ENCODE assay signal across 23 cellular contexts in the genomic region with DNA sequence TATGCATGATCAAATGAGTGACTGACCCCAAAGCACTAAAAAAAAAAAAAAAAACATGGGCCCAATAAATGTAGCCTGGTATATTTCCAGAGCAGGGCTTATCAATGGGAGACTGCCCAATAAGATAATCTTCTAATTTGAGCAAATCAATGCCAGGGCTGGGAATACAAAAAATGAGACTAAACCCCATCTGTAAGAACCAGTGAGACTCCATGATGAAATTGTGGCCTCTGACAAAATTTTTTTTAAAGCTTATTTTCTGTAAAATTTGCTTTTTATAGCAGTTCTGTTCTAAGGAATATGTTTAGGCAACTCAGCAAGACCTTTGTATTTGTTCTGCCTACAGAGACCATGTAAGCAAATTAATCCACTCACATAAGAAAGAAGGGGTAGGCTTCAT.
DNase-seq lines count a peak whose midpoint lies in the region; ATAC-seq and TF ChIP-seq lines count a peak whose summit lies in the region.
"Had no signal": no experiment of that assay in that cellular context is flagged by ENCODE, and none has a peak within 500 bp of the region (broad histone marks: within the 10 kb centered on the region; RNA-seq: fewer than 3 reads in every experiment).

No MANE protein-coding gene starts in this region.

- H2AK5ac ChIP-seq in H9 (ENCODE audit: insufficient read length, low read length) = no peak overlapping the region

- no peak overlapping the region for H3K23ac ChIP-seq in H9 (ENCODE audit: insufficient read length, low read depth, low read length)

- H3K4me3 ChIP-seq in KMS-11 (IDR thresholded peaks at IDR 0.05; ENCODE audit: insufficient read depth, low read depth, low read length) (no peak overlapping the region), Panc1 (ENCODE audit: low read depth in 2 of 2, low read length in 2 of 2) (no peak overlapping the region)
- H3K4me3 ChIP-seq: BLaER1 had no signal

- TF ChIP-seq CTCF in H9 (conservative IDR thresholded peaks at IDR 0.05) = no peak
- no peak for TF ChIP-seq CTCF in KMS-11 (conservative IDR thresholded peaks at IDR 0.05; ENCODE audit: low read depth, low read length)
- TF ChIP-seq CTCF in Panc1 (IDR thresholded peaks at IDR 0.05) = no peak

- no peak overlapping the region for H2BK120ac ChIP-seq in H9 (ENCODE audit: low read depth, low read length, poor library complexity, severe bottlenecking)

- H4K20me1 ChIP-seq in H9 (ENCODE audit: control insufficient read depth, insufficient read depth, insufficient read length) (no peaks in the 10 kb centered on the region), KMS-11 (ENCODE audit: insufficient read depth) (no peaks in the 10 kb centered on the region)
- H4K20me1 ChIP-seq: BLaER1 had no signal

- intact Hi-C loops in Panc1 (cut with micrococcal nuclease; ENCODE audit: unreplicated experiment) = loop anchor here (1.0 kb wide), 1 partner anchor 154 kb away; no protein-coding TSS in a partner anchor

- H3K79me2 ChIP-seq in H9 (ENCODE audit: insufficient read depth, low read length) (no peaks in the 10 kb centered on the region), KMS-11 (ENCODE audit: insufficient read depth, low read depth) (no peaks in the 10 kb centered on the region)

- H3K27ac ChIP-seq in H9 (ENCODE audit: insufficient read length, low read depth, low read length) = no peak overlapping the region
- no peak overlapping the region for H3K27ac ChIP-seq in KMS-11
- H3K27ac ChIP-seq in Panc1 (ENCODE audit: low read length) = 0 out of 2 replicates have a peak overlapping the region, but pooled peaks have one; percentile 0
- H3K27ac ChIP-seq: BLaER1 had no signal

- H3K4me1 ChIP-seq in H9 (ENCODE audit: insufficient read depth, low read length) (no peaks in the 10 kb centered on the region), KMS-11 (ENCODE audit: low read depth, poor library complexity, severe bottlenecking) (peaks cover 21% of the 10 kb centered on the region), Panc1 (ENCODE audit: control insufficient read depth, insufficient read depth, low read length) (no peaks in the 10 kb centered on the region)
- H3K4me1 ChIP-seq: BE2C, BLaER1 had no signal

- H3K23me2 ChIP-seq in H9 (ENCODE audit: insufficient read length, low read depth, low read length, poor library complexity, severe bottlenecking) = no peaks in the 10 kb centered on the region

- no peak overlapping the region for H2BK15ac ChIP-seq in H9 (ENCODE audit: low read depth, low read length)

- in situ Hi-C loops in Panc1 (cut with HindIII; ENCODE audit: low pct_unique_long_range_greater_than_20kb, low sequenced_read_pairs) = no loop called here

- H3K56ac ChIP-seq in H9 (ENCODE audit: insufficient read length, low read depth, low read length) = no peak overlapping the region

- no peak overlapping the region for H3T11ph ChIP-seq in H9 (ENCODE audit: low read length)

- BruUV-seq in Panc1 (replicated peaks; lab: Mats Ljungman, UMichigan) = no TSS peak

- no peak overlapping the region for H4K8ac ChIP-seq in H9 (replicated peaks; ENCODE audit: insufficient read length, low read depth, low read length)

- no peak overlapping the region for H3K27ac Mint-ChIP-seq in H9
- H3K27ac Mint-ChIP-seq: CD14-positive monocyte; CD4-positive, alpha-beta memory T cell; CD8-positive, alpha-beta memory T cell had no signal

- ATAC-seq in Panc1 = no peak
- ATAC-seq in HG02623 (IDR thresholded peaks at IDR 0.05; ENCODE audit: unreplicated experiment) = no peak

- H2BK12ac ChIP-seq in H9 (ENCODE audit: insufficient read length, low read depth, low read length) = no peak overlapping the region

- CTCF ChIA-PET in Panc1 (lab: Charles Lee) = interaction anchor here (0.6 to 1.8 kb wide), 4 partner anchors 155 to 492 kb away, joined by 3 to 6 read pairs (median 4); no protein-coding TSS in a partner anchor

- H3K36me3 Mint-ChIP-seq in H9 (ENCODE audit: insufficient read depth in 1 of 3, low read depth in 3 of 3) = no peaks in the 10 kb centered on the region
- H3K36me3 Mint-ChIP-seq: CD14-positive monocyte; CD4-positive, alpha-beta memory T cell; CD4-positive, CD25-positive, alpha-beta regulatory T cell; CD8-positive, alpha-beta memory T cell had no signal

- no peaks in the 10 kb centered on the region for H3K9me3 Mint-ChIP-seq in H9
- H3K9me3 Mint-ChIP-seq: CD14-positive monocyte; CD4-positive, alpha-beta memory T cell; CD4-positive, CD25-positive, alpha-beta regulatory T cell; CD8-positive, alpha-beta memory T cell had no signal

- H3K18ac ChIP-seq in H9 (ENCODE audit: insufficient read length, low read depth, low read length) = no peak overlapping the region

- no peak overlapping the region for H4K91ac ChIP-seq in H9 (ENCODE audit: insufficient read length, low read depth, low read length)

- H2BK20ac ChIP-seq in H9 (ENCODE audit: low read depth, low read length, poor library complexity, severe bottlenecking) = peak overlapping the region; percentile 32

- H3K4me2 ChIP-seq in H9 (ENCODE audit: insufficient read depth, insufficient read length, low read length) (no peak overlapping the region), KMS-11 (peak overlapping the region; percentile 12; the same call in 1 of the 2 replicates)
- H3K4me2 ChIP-seq: BLaER1 had no signal

- H2AFZ ChIP-seq in H9 (ENCODE audit: low read length) (no peak overlapping the region), KMS-11 (ENCODE audit: low read depth) (no peak overlapping the region)

- H3K4me3 Mint-ChIP-seq in H9 = no peak overlapping the region
- H3K4me3 Mint-ChIP-seq: CD14-positive monocyte; CD4-positive, alpha-beta memory T cell; CD4-positive, CD25-positive, alpha-beta regulatory T cell; CD8-positive, alpha-beta memory T cell had no signal

- no peak overlapping the region for H2BK5ac ChIP-seq in H9 (ENCODE audit: insufficient read length, low read length)

- H3K14ac ChIP-seq in H9 (ENCODE audit: insufficient read depth, low read length) = no peak overlapping the region

- POLR2A ChIA-PET in Panc1 (lab: Charles Lee) = no interaction called here

- H3K27me3 Mint-ChIP-seq in H9 (ENCODE audit: low read depth) = no peaks in the 10 kb centered on the region

- no peaks in the 10 kb centered on the region for H3K79me1 ChIP-seq in H9 (ENCODE audit: insufficient read depth, low read depth, low read length, poor library complexity, severe bottlenecking)

- no peak overlapping the region for H3K4ac ChIP-seq in H9 (ENCODE audit: low read depth, low read length)

- H3K4me1 Mint-ChIP-seq in H9 = peaks cover 7 to 8% of the 10 kb centered on the region in 2 experiments
- H3K4me1 Mint-ChIP-seq: CD14-positive monocyte; CD8-positive, alpha-beta memory T cell had no signal

- DNase-seq in H9 = no peak
- no peak for DNase-seq in Panc1 (ENCODE audit: low read depth, low spot score)
- DNase-seq in NCI-H345 (lab: John Stamatoyannopoulos, UW) = no peak
- no peak for DNase-seq in medulla oblongata (ENCODE audit: extremely low spot score)
- DNase-seq: 8988T; ACHN; BE2C; C1 segment of cervical spinal cord; CD4-positive, alpha-beta memory T cell; CD4-positive, CD25-positive, alpha-beta regulatory T cell; CD8-positive, alpha-beta memory T cell; COR-L47; DMS 273 treated with DMSO at 0.1 percent for 48 hours; DMS153; DMS53; DMS79; DND-41; EL; GDM1 had no signal

- H3K9me3 ChIP-seq in H9 (ENCODE audit: control insufficient read depth, low read depth, low read length) = no peaks in the 10 kb centered on the region
- no peaks in the 10 kb centered on the region for H3K9me3 ChIP-seq in Panc1 (ENCODE audit: control insufficient read depth, insufficient read depth, low read depth, low read length)
- H3K9me3 ChIP-seq: BE2C, BLaER1 had no signal

- H3K36me3 ChIP-seq in KMS-11 (ENCODE audit: insufficient read depth) (no peaks in the 10 kb centered on the region), Panc1 (ENCODE audit: control insufficient read depth, insufficient read depth, low read length) (no peaks in the 10 kb centered on the region)
- H3K36me3 ChIP-seq: BE2C, BLaER1 had no signal

- H3K27me3 ChIP-seq in H9 (ENCODE audit: insufficient read depth, low read length) (no peaks in the 10 kb centered on the region), KMS-11 (ENCODE audit: insufficient read depth, low read depth) (no peaks in the 10 kb centered on the region), Panc1 (ENCODE audit: control insufficient read depth, insufficient read depth, low read length) (no peaks in the 10 kb centered on the region)
- H3K27me3 ChIP-seq: BE2C, BLaER1 had no signal

- H4K5ac ChIP-seq in H9 (ENCODE audit: insufficient read length, low read depth, low read length) = no peak overlapping the region

- H3K9ac ChIP-seq in H9 (ENCODE audit: extremely low read depth, insufficient read length, low read length) (no peak overlapping the region), KMS-11 (no peak overlapping the region)
- H3K9ac ChIP-seq: BLaER1 had no signal
